10 cellular contexts compared by ENCODE assay signal in genomic region chr21:45612096-45613019, GRCh38. TPM values are rescaled to one million over a fixed set of nuclear protein-coding genes. Genes with fewer than 3 reads are reported as not detected.
DNase-seq lines count a peak whose midpoint lies in the region; ATAC-seq and TF ChIP-seq lines count a peak whose summit lies in the region.
"Had no signal": no experiment of that assay in that cellular context is flagged by ENCODE, and none has a peak within 500 bp of the region (broad histone marks: within the 10 kb centered on the region; RNA-seq: fewer than 3 reads in every experiment).

No MANE protein-coding gene starts in this region.

- H3K9ac ChIP-seq in SK-N-SH (no peak overlapping the region), neural progenitor cell (no peak overlapping the region)
- H3K9ac ChIP-seq: KMS-11 had no signal

- H3K4me2 ChIP-seq in SK-N-SH (no peak overlapping the region), neural progenitor cell (no peak overlapping the region)
- H3K4me2 ChIP-seq: KMS-11 had no signal

- H3K79me2 ChIP-seq in SK-N-SH (ENCODE audit: insufficient read depth) (no peaks in the 10 kb centered on the region), neural progenitor cell (ENCODE audit: low read depth) (no peaks in the 10 kb centered on the region)

- H3K9me3 ChIP-seq in SK-N-SH (no peaks in the 10 kb centered on the region), suprapubic skin (no peaks in the 10 kb centered on the region), neural progenitor cell (ENCODE audit: low read depth) (no peaks in the 10 kb centered on the region)

- H3K4me3 ChIP-seq in SK-N-SH (ENCODE audit: low read depth in 2 of 2, low read length in 1 of 2) (no peak overlapping the region), suprapubic skin (no peak overlapping the region), neural progenitor cell (no peak overlapping the region)

- no peak for TF ChIP-seq POLR2A in suprapubic skin (IDR thresholded peaks at IDR 0.05)

- H3F3A ChIP-seq in SK-N-SH (replicated peaks; ENCODE audit: insufficient read depth) = no peaks in the 10 kb centered on the region
- H3F3A ChIP-seq in neural progenitor cell (ENCODE audit: low read depth) = no peaks in the 10 kb centered on the region

- H3K27ac ChIP-seq in SK-N-SH (ENCODE audit: low read depth in 2 of 2, low read length in 1 of 2) = no peak overlapping the region
- no peak overlapping the region for H3K27ac ChIP-seq in foreskin keratinocyte
- no peak overlapping the region for H3K27ac ChIP-seq in suprapubic skin
- H3K27ac ChIP-seq in neural progenitor cell = no peak overlapping the region
- H3K27ac ChIP-seq: KMS-11 had no signal

- TF ChIP-seq EP300 in SK-N-SH (IDR thresholded peaks at IDR 0.05; ENCODE audit: borderline replicate concordance in 1 of 2, low read depth in 1 of 2, low read length in 1 of 2) (no peak), suprapubic skin (IDR thresholded peaks at IDR 0.05) (no peak)

- peaks cover 20% of the 10 kb centered on the region for H3K4me1 Mint-ChIP-seq in neural progenitor cell

- H3K4me1 ChIP-seq in SK-N-SH (ENCODE audit: control insufficient read depth in 1 of 2, insufficient read depth in 2 of 2, low read depth in 1 of 2, low read length in 1 of 2) (peaks cover 7 to 28% of the 10 kb centered on the region in 2 experiments; a peak in 2 of 4 replicates), foreskin keratinocyte (no peaks in the 10 kb centered on the region), suprapubic skin (no peaks in the 10 kb centered on the region), neural progenitor cell (peaks cover 1% of the 10 kb centered on the region)

- H4K20me1 ChIP-seq in SK-N-SH (ENCODE audit: insufficient read depth) (no peaks in the 10 kb centered on the region), neural progenitor cell (ENCODE audit: low read depth) (no peaks in the 10 kb centered on the region)

- H2AFZ ChIP-seq in SK-N-SH (ENCODE audit: low read depth) (no peak overlapping the region), neural progenitor cell (replicated peaks) (no peak overlapping the region)

- H3K27ac Mint-ChIP-seq in neural progenitor cell = no peak overlapping the region

- H3K36me3 Mint-ChIP-seq in neural progenitor cell = no peaks in the 10 kb centered on the region

- H3K9me3 Mint-ChIP-seq in neural progenitor cell = peaks cover 3% of the 10 kb centered on the region

- TF ChIP-seq RAD21 in SK-N-SH (IDR thresholded peaks at IDR 0.05; ENCODE audit: low read length) = no peak

- CTCF ChIA-PET in SK-N-SH (lab: Yijun Ruan, JAX) = interaction anchor here (0.7 to 1.7 kb wide), 5 partner anchors 9 to 66 kb away, joined by 3 to 12 read pairs (median 3); no protein-coding TSS in a partner anchor

- WGBS in SK-N-SH (ENCODE audit: low lambda C conversion rate) = 74% methylated on average over 18 of the region's 29 CpGs
- WGBS in suprapubic skin = 51% methylated on average over 21 of the region's 29 CpGs

- peak; percentile 3 for DNase-seq in activated CD8-positive, alpha-beta memory T cell treated with anti-CD3 and anti-CD28 coated beads, Interleukin-2, amount 50 U/mL, for 4 hours
- DNase-seq in activated CD8-positive, alpha-beta memory T cell treated with anti-CD3 and anti-CD28 coated beads, Interleukin-2, amount 50 U/mL, for 48 hours = no peak
- DNase-seq in SK-N-SH (no peak), foreskin keratinocyte (peak in 1 of 2 donors; percentile 53), suprapubic skin (ENCODE audit: low spot score in 2 of 2) (peak; percentile 40 to 61), neural progenitor cell (ENCODE audit: low spot score) (no peak)
- DNase-seq in stimulated activated CD4-positive, alpha-beta T cell treated with anti-CD3 and anti-CD28 coated beads, Interleukin-2, amount 100 ng/mL, for 48 hours = no peak
- DNase-seq: stimulated activated CD4-positive, alpha-beta T cell treated with anti-CD3 and anti-CD28 coated beads, Interleukin-15, amount 100 ng/mL, for 24 hours had no signal

- H3K4me3 Mint-ChIP-seq in neural progenitor cell = no peak overlapping the region

- no peak for TF ChIP-seq CTCF in SK-N-SH (IDR thresholded peaks at IDR 0.05)
- TF ChIP-seq CTCF in foreskin keratinocyte (conservative IDR thresholded peaks at IDR 0.05) = no peak
- no peak for TF ChIP-seq CTCF in suprapubic skin (IDR thresholded peaks at IDR 0.05)
- no peak for TF ChIP-seq CTCF in neural progenitor cell (IDR thresholded peaks at IDR 0.05)

- ATAC-seq in foreskin keratinocyte = peak; percentile 23
- no peak for ATAC-seq in HG03342 (IDR thresholded peaks at IDR 0.05; ENCODE audit: unreplicated experiment)

- H3K27me3 ChIP-seq in SK-N-SH (ENCODE audit: insufficient read depth) (peaks cover 14% of the 10 kb centered on the region), foreskin keratinocyte (peaks cover 3% of the 10 kb centered on the region), suprapubic skin (peaks cover 93% of the 10 kb centered on the region), neural progenitor cell (no peaks in the 10 kb centered on the region)

- POLR2A ChIA-PET in SK-N-SH (lab: Yijun Ruan, JAX) = interaction anchor here (0.6 kb wide), 1 partner anchor 57 kb away, joined by 3 read pairs; no protein-coding TSS in a partner anchor

- H3K27me3 Mint-ChIP-seq in neural progenitor cell (ENCODE audit: insufficient read depth, low read depth) = peaks cover 6% of the 10 kb centered on the region

- no peaks in the 10 kb centered on the region for H3K36me3 ChIP-seq in SK-N-SH (replicated peaks in 1 of 2; ENCODE audit: control insufficient read depth in 1 of 2, insufficient read depth in 2 of 2, low read length in 1 of 2)
- H3K36me3 ChIP-seq in suprapubic skin = no peaks in the 10 kb centered on the region
- no peaks in the 10 kb centered on the region for H3K36me3 ChIP-seq in neural progenitor cell

- H3K9me2 ChIP-seq in SK-N-SH = no peaks in the 10 kb centered on the region

TF ChIP-seq in SK-N-SH, 30 proteins besides CTCF, POLR2A, EP300 and RAD21:
- TF ChIP-seq, protein P1, sequence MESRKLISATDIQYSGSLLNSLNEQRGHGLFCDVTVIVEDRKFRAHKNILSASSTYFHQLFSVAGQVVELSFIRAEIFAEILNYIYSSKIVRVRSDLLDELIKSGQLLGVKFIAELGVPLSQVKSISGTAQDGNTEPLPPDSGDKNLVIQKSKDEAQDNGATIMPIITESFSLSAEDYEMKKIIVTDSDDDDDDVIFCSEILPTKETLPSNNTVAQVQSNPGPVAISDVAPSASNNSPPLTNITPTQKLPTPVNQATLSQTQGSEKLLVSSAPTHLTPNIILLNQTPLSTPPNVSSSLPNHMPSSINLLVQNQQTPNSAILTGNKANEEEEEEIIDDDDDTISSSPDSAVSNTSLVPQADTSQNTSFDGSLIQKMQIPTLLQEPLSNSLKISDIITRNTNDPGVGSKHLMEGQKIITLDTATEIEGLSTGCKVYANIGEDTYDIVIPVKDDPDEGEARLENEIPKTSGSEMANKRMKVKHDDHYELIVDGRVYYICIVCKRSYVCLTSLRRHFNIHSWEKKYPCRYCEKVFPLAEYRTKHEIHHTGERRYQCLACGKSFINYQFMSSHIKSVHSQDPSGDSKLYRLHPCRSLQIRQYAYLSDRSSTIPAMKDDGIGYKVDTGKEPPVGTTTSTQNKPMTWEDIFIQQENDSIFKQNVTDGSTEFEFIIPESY (IDR thresholded peaks at IDR 0.05; ENCODE audit: borderline replicate concordance, low read depth) = no peak
- TF ChIP-seq FOSL2 (IDR thresholded peaks at IDR 0.05; ENCODE audit: borderline replicate concordance, low read depth) (0 out of 2 replicates have a peak, but pooled peaks have one; percentile 15), FOXM1 (IDR thresholded peaks at IDR 0.05; ENCODE audit: low read depth) (no peak), EZH2phosphoT487 (IDR thresholded peaks at IDR 0.05; ENCODE audit: borderline replicate concordance, low read depth) (no peak), SMC3 (IDR thresholded peaks at IDR 0.05; ENCODE audit: low read depth, low read length) (no peak), NFIC (IDR thresholded peaks at IDR 0.05; ENCODE audit: borderline replicate concordance) (0 out of 2 replicates have a peak, but pooled peaks have one; percentile 27), GATA2 (CRISPR knock-in tag; IDR thresholded peaks at IDR 0.05) (no peak), RFX5 (IDR thresholded peaks at IDR 0.05; ENCODE audit: low read length) (no peak)

RNA-seq across cellular contexts. Expression of gene PCBP3, which starts 31.2 kb away (rescaled TPM):
- polyA plus RNA-seq in SK-N-SH (2012; rRNA removed) (4.2 and 9.5 TPM in 2 replicates), foreskin keratinocyte (0.19 and 0.47 TPM in 2 replicates)
- 5.8 and 7.4 TPM in 2 replicates for polyA plus RNA-seq in SK-N-SH (2012; cell fraction: cytosol; rRNA removed)
- polyA plus RNA-seq in SK-N-SH (2012; cell fraction: nucleus; rRNA removed) = 16.9 and 21.5 TPM in 2 replicates
- total RNA-seq in foreskin keratinocyte (0.32 and 0.44 TPM in 2 replicates), suprapubic skin (1 to 10 TPM in 3 of 4 donors, under 1 TPM in 1; 0.97 to 7.3 (median 2.7) TPM), neural progenitor cell (ENCODE audit: low replicate concordance) (4.6 and 6.7 TPM in 2 replicates)

Comparison
In these comparisons a context has a peak if more than half of its experiments do, and no peak if none do; other contexts are left out.
1. DNase-seq: peak in activated CD8-positive, alpha-beta memory T cell treated with anti-CD3 and anti-CD28 coated beads, Interleukin-2, amount 50 U/mL, for 4 hours (single experiment) and suprapubic skin (2 of 2); none in activated CD8-positive, alpha-beta memory T cell treated with anti-CD3 and anti-CD28 coated beads, Interleukin-2, amount 50 U/mL, for 48 hours (single experiment), SK-N-SH (single experiment), neural progenitor cell (single experiment) and stimulated activated CD4-positive, alpha-beta T cell treated with anti-CD3 and anti-CD28 coated beads, Interleukin-2, amount 100 ng/mL, for 48 hours (0 of 2).